ENCODE assay signal across 14 cellular contexts in the genomic region with DNA sequence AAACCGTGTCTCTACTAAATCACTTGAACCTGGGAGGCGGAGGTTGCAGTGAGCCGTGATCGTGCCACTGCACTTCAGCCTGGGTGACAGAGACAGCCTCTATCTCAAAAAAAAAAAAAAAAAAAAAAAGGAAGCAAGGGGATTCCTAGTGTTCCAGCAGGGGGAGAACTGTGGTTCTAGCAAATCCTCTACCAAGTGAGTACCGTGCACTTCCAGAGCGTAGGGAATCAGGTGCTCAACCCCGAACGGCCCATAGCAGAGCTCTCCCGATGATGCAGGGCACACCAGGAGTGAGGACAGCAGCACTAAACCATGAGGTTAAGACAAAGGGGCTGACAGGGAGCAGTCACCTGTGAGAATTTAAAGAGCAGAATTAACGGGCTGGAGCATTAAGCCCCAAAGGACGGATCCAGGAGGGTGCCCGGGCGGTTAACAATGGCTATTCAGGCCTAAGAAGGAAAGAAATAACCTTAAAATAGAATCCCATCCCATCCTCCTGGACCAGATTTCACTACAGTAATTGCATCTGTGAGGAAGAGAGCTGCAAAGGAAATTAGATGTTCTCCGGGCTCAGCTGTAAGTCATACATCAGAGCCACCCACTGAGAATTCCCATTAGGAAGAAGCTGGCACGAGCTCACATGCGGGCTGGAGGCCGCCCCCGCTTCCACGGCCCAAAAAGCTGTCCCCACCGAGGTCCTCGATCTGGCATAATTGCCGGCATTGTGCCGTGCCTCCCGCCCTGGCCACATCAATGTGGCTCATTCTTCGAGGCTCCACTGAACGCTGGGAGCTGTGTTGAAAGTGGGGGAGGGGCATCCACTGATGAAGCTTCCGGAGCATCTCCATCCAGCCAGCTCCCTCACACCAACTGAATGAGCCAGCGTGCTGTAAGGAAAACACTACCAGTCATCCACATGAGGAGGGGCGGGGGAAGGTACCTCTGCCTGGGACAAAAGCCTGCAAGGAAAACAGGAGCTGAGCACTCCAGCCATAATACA.
DNase-seq lines count a peak whose midpoint lies in the region; ATAC-seq, FAIRE-seq and TF ChIP-seq lines count a peak whose summit lies in the region.
"Had no signal": no experiment of that assay in that cellular context is flagged by ENCODE, and none has a peak within 500 bp of the region (broad histone marks: within the 10 kb centered on the region; RNA-seq: fewer than 3 reads in every experiment).

No MANE protein-coding gene starts in this region.

- no peaks in the 10 kb centered on the region for H3K79me2 ChIP-seq in K562 (ENCODE audit: control insufficient read depth, insufficient read depth, low read length)
- no peaks in the 10 kb centered on the region for H3K79me2 ChIP-seq in hepatocyte

- CTCF ChIA-PET in K562 (lab: Yijun Ruan, JAX; ENCODE audit: low intra/inter-chr PET ratio): no interaction called here

- H2AFZ ChIP-seq in K562 (ENCODE audit: low read depth, low read length) (no peak overlapping the region), hepatocyte (no peak overlapping the region)

- H3K4me1 ChIP-seq in K562 (replicated peaks in 1 of 2; ENCODE audit: control insufficient read depth in 2 of 2, insufficient read depth in 2 of 2, low read length in 2 of 2) (no peaks in the 10 kb centered on the region), hepatocyte (ENCODE audit: insufficient read depth) (no peaks in the 10 kb centered on the region)
- H3K4me1 ChIP-seq: tibial artery had no signal

- H3K27me3 Mint-ChIP-seq in nephron (ENCODE audit: low read depth): peaks cover 17% of the 10 kb centered on the region
- H3K27me3 Mint-ChIP-seq: activated B cell treated with CpG ODN at 0.5 μM for 24 hours; activated naive CD8-positive, alpha-beta T cell treated with anti-CD3 and anti-CD28 coated beads, Interleukin-2, amount 10 ng/mL, durations not matched to agents 7 days and 5 days had no signal

- in situ Hi-C loops in K562 (cut with MboI): no loop called here

- no peaks in the 10 kb centered on the region for H3K36me3 Mint-ChIP-seq in nephron (ENCODE audit: low read depth)
- H3K36me3 Mint-ChIP-seq: activated naive CD8-positive, alpha-beta T cell treated with anti-CD3 and anti-CD28 coated beads, Interleukin-2, amount 10 ng/mL, durations not matched to agents 7 days and 5 days; CD4-positive, alpha-beta memory T cell; immature natural killer cell had no signal

- H3K4me3 Mint-ChIP-seq in nephron: no peak overlapping the region
- H3K4me3 Mint-ChIP-seq: activated B cell treated with CpG ODN at 0.5 μM for 24 hours; activated naive CD8-positive, alpha-beta T cell treated with anti-CD3 and anti-CD28 coated beads, Interleukin-2, amount 10 ng/mL, durations not matched to agents 7 days and 5 days; CD4-positive, alpha-beta memory T cell; immature natural killer cell had no signal

- FAIRE-seq in K562 (lab: Jason Lieb, UNC): no peak

- H3K4me2 ChIP-seq in K562 (ENCODE audit: insufficient read depth, low read length): no peak overlapping the region
- H3K4me2 ChIP-seq in hepatocyte: no peak overlapping the region

- TF ChIP-seq CTCF in K562 (IDR thresholded peaks at IDR 0.05 in 2 of 3, conservative IDR thresholded peaks at IDR 0.05 in 1 of 3; ENCODE audit: insufficient read depth in 2 of 3, low read depth in 1 of 3, low read length in 3 of 3): peak in 2 of 3 experiments; percentile 29 to 31; a peak in 2 of 6 replicates
- no peak for TF ChIP-seq CTCF in nephron (IDR thresholded peaks at IDR 0.05; ENCODE audit: unreplicated experiment in 3 of 3)
- TF ChIP-seq CTCF in hepatocyte (IDR thresholded peaks at IDR 0.05; ENCODE audit: poor library complexity): no peak

- H3K9me3 ChIP-seq in K562 (replicated peaks; ENCODE audit: control insufficient read depth, insufficient read depth, low read depth, low read length): no peaks in the 10 kb centered on the region; the same call in 1 of the 2 replicates
- H3K9me3 ChIP-seq in hepatocyte (ENCODE audit: low read depth): no peaks in the 10 kb centered on the region
- H3K9me3 ChIP-seq: ovary had no signal

- TF ChIP-seq EP300 in K562 (IDR thresholded peaks at IDR 0.05; ENCODE audit: low read length): no peak

- no peak for TF ChIP-seq POLR2A in K562 (conservative IDR thresholded peaks at IDR 0.05)

- H3K27me3 ChIP-seq in K562 (ENCODE audit: control insufficient read depth in 2 of 2, insufficient read depth in 2 of 2, low read length in 2 of 2) (peaks cover 16 to 59% of the 10 kb centered on the region in 2 experiments), hepatocyte (no peaks in the 10 kb centered on the region)
- H3K27me3 ChIP-seq: ovary had no signal

- peak; percentile 62 for ATAC-seq in K562
- no peak for ATAC-seq in GM18519 (IDR thresholded peaks at IDR 0.05; ENCODE audit: low FRiP score, unreplicated experiment)
- ATAC-seq in GM18498 (IDR thresholded peaks at IDR 0.05; ENCODE audit: unreplicated experiment): no peak

- H3K27ac ChIP-seq in K562 (ENCODE audit: extremely low read depth, low read depth, low read length): no peak overlapping the region
- no peak overlapping the region for H3K27ac ChIP-seq in hepatocyte
- H3K27ac ChIP-seq: ovary, tibial artery had no signal

- BruUV-seq in K562 (replicated peaks; lab: Mats Ljungman, UMichigan): no TSS peak

- peak; percentile 18 for DNase-seq in DMS79 (lab: John Stamatoyannopoulos, UW)
- peak; percentile 78 for DNase-seq in NCI-H187 treated with DMSO at 0.1 percent for 48 hours (lab: John Stamatoyannopoulos, UW)
- peak in 1 of 4 experiments; percentile 25 for DNase-seq in K562 (ENCODE audit: extremely low read depth in 1 of 4, low spot score in 3 of 4)
- no peak for DNase-seq in NOMO-1 (lab: John Stamatoyannopoulos, UW; ENCODE audit: unreplicated experiment in 2 of 2)
- no peak for DNase-seq in hepatocyte (ENCODE audit: low spot score)
- DNase-seq: activated B cell treated with CpG ODN at 0.5 μM for 24 hours; activated naive CD8-positive, alpha-beta T cell treated with anti-CD3 and anti-CD28 coated beads, Interleukin-2, amount 10 ng/mL, durations not matched to agents 7 days and 5 days; CD4-positive, alpha-beta memory T cell; immature natural killer cell had no signal

- POLR2A ChIA-PET in K562 (lab: Yijun Ruan, JAX): interaction anchor here (0.6 to 0.8 kb wide), 2 partner anchors 11 to 12 kb away, joined by 3 to 4 read pairs; no protein-coding TSS in a partner anchor

- H3K9me2 ChIP-seq in hepatocyte (replicated peaks; ENCODE audit: insufficient read depth): no peaks in the 10 kb centered on the region

- TF ChIP-seq RAD21 in K562 (CRISPR knock-in tag; conservative IDR thresholded peaks at IDR 0.05 in 1 of 2, IDR thresholded peaks at IDR 0.05 in 1 of 2): no peak

- H3K36me3 ChIP-seq in K562 (ENCODE audit: control insufficient read depth, insufficient read depth, low read length) (no peaks in the 10 kb centered on the region), hepatocyte (replicated peaks; ENCODE audit: insufficient read depth, low read depth) (no peaks in the 10 kb centered on the region)
- H3K36me3 ChIP-seq: ovary, tibial artery had no signal

- 2% methylated on average over 29 of the region's 29 CpGs for WGBS in K562 (ENCODE audit: insufficient coverage, low coverage, missing lambda C conversion rate)
- WGBS in hepatocyte (ENCODE audit: low lambda C conversion rate, missing lambda C conversion rate): 79% methylated on average over 29 of the region's 29 CpGs

- H3K4me3 ChIP-seq in K562 (no peak overlapping the region), hepatocyte (no peak overlapping the region)
- H3K4me3 ChIP-seq: ovary, tibial artery had no signal

- no peaks in the 10 kb centered on the region for H3K4me1 Mint-ChIP-seq in nephron
- H3K4me1 Mint-ChIP-seq: activated B cell treated with CpG ODN at 0.5 μM for 24 hours; activated naive CD8-positive, alpha-beta T cell treated with anti-CD3 and anti-CD28 coated beads, Interleukin-2, amount 10 ng/mL, durations not matched to agents 7 days and 5 days; CD4-positive, alpha-beta memory T cell; immature natural killer cell had no signal

- peaks cover 9% of the 10 kb centered on the region; the same call in 1 of the 2 replicates for H4K20me1 ChIP-seq in K562 (replicated peaks; ENCODE audit: control insufficient read depth, insufficient read depth, low read length)
- no peaks in the 10 kb centered on the region for H4K20me1 ChIP-seq in hepatocyte (ENCODE audit: insufficient read depth, poor library complexity, severe bottlenecking)

- peak overlapping the region in 2 of 3 experiments; percentile 31 for H3K27ac Mint-ChIP-seq in nephron
- H3K27ac Mint-ChIP-seq: activated B cell treated with CpG ODN at 0.5 μM for 24 hours; activated naive CD8-positive, alpha-beta T cell treated with anti-CD3 and anti-CD28 coated beads, Interleukin-2, amount 10 ng/mL, durations not matched to agents 7 days and 5 days; CD4-positive, alpha-beta memory T cell; immature natural killer cell had no signal

- peaks cover 13% of the 10 kb centered on the region for H3K9me3 Mint-ChIP-seq in nephron

- no peak overlapping the region for H3K9ac ChIP-seq in K562 (ENCODE audit: insufficient read depth in 1 of 2, low read depth in 2 of 2, low read length in 2 of 2)

- H3K9me1 ChIP-seq in K562 (ENCODE audit: control insufficient read depth, insufficient read depth, low read length): no peaks in the 10 kb centered on the region

- intact Hi-C loops in K562 (cut with micrococcal nuclease): no loop called here

TF ChIP-seq in K562, 482 proteins besides CTCF, POLR2A, EP300 and RAD21:
- TF ChIP-seq, protein P1, sequence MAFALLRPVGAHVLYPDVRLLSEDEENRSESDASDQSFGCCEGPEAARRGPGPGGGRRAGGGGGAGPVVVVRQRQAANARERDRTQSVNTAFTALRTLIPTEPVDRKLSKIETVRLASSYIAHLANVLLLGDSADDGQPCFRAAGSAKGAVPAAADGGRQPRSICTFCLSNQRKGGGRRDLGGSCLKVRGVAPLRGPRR (CRISPR knock-in tag; IDR thresholded peaks at IDR 0.05): no peak
- peak; percentile 89 for TF ChIP-seq ZNF384 (IDR thresholded peaks at IDR 0.05; ENCODE audit: low read depth, low read length)
TF ChIP-seq in K562: peak in this region for 1.

Comparison
In these comparisons a context has a peak if more than half of its experiments do, and no peak if none do; other contexts are left out.
1. DNase-seq: peak in DMS79 (single experiment) and NCI-H187 treated with DMSO at 0.1 percent for 48 hours (single experiment); none in NOMO-1 (0 of 2) and hepatocyte (single experiment).
2. CTCF ChIP-seq: peak in K562 (2 of 3); none in nephron (0 of 3) and hepatocyte (single experiment).